In genomic region chr2:54944724-54945326, GRCh38 we compare ENCODE assay signal across 17 cellular contexts.
DNase-seq lines count a peak whose midpoint lies in the region; ATAC-seq and TF ChIP-seq lines count a peak whose summit lies in the region.
"Had no signal": no experiment of that assay in that cellular context is flagged by ENCODE, and none has a peak within 500 bp of the region (broad histone marks: within the 10 kb centered on the region; RNA-seq: fewer than 3 reads in every experiment).

No MANE protein-coding gene starts in this region.

- no peak overlapping the region for H3K4me3 ChIP-seq in Caco-2 (ENCODE audit: low read depth, low read length)
- no peak overlapping the region for H3K4me3 ChIP-seq in PC-3 (ENCODE audit: low read length)
- H3K4me3 ChIP-seq in skeletal muscle tissue (ENCODE audit: low read length in 3 of 3), result no peak overlapping the region
- H3K4me3 ChIP-seq: A549, BLaER1 had no signal

- no peaks in the 10 kb centered on the region for H3F3A ChIP-seq in PC-3 (ENCODE audit: low read length, unreplicated experiment)

- H3K9me2 ChIP-seq in PC-3 (replicated peaks; ENCODE audit: low read length), result no peaks in the 10 kb centered on the region
- H3K9me2 ChIP-seq: SK-N-SH had no signal

- H3K4me1 ChIP-seq in Caco-2 (no peaks in the 10 kb centered on the region), PC-3 (ENCODE audit: insufficient read depth, low read length) (peaks cover 16% of the 10 kb centered on the region), skeletal muscle tissue (ENCODE audit: control insufficient read depth in 3 of 3, insufficient read depth in 3 of 3, low read length in 3 of 3) (peaks cover 20 to 25% (median 25%) of the 10 kb centered on the region in 3 donors)
- H3K4me1 ChIP-seq: A549, BLaER1 had no signal

- H3K4me1 Mint-ChIP-seq in Caco-2 (ENCODE audit: low read depth, unreplicated experiment) (no peaks in the 10 kb centered on the region), immature natural killer cell (peaks cover 24 to 28% of the 10 kb centered on the region in 2 donors)

- no peaks in the 10 kb centered on the region for H3K79me2 ChIP-seq in PC-3 (ENCODE audit: low read length)

- H4K20me1 ChIP-seq in PC-3 (ENCODE audit: low read length), result no peaks in the 10 kb centered on the region
- H4K20me1 ChIP-seq: BLaER1 had no signal

- H3K4me3 Mint-ChIP-seq in Caco-2 (ENCODE audit: unreplicated experiment), result no peak overlapping the region
- no peak overlapping the region for H3K4me3 Mint-ChIP-seq in immature natural killer cell
- H3K4me3 Mint-ChIP-seq: CD8-positive, alpha-beta T cell had no signal

- H3K36me3 Mint-ChIP-seq in Caco-2 (ENCODE audit: insufficient read depth, unreplicated experiment) (peaks cover 14% of the 10 kb centered on the region), immature natural killer cell (peaks cover 0 to 3% (median 0%) of the 10 kb centered on the region in 3 donors)
- H3K36me3 Mint-ChIP-seq: CD8-positive, alpha-beta T cell had no signal

- ATAC-seq in PC-3, result no peak; the same call in 1 of the 2 replicates
- ATAC-seq: CD8-positive, alpha-beta T cell had no signal

- peak overlapping the region; percentile 41 for H3K27ac Mint-ChIP-seq in Caco-2 (ENCODE audit: unreplicated experiment)
- H3K27ac Mint-ChIP-seq in immature natural killer cell, result peak overlapping the region in 4 of 6 donors; percentile 75 to 94 (median 92)
- H3K27ac Mint-ChIP-seq: CD8-positive, alpha-beta T cell had no signal

- DNase-seq in Caco-2 (no peak), PC-3 (no peak), immature natural killer cell (no peak), cerebellar nuclear complex (lab: John Stamatoyannopoulos, UW) (no peak), NCI-H345 (lab: John Stamatoyannopoulos, UW) (no peak), T-helper 9 cell (no peak)
- no peak for DNase-seq in stimulated activated CD4-positive, alpha-beta T cell treated with anti-CD3 and anti-CD28 coated beads, Interleukin-15, amount 100 ng/mL, for 24 hours
- DNase-seq: CD8-positive, alpha-beta T cell; NCI-H1417 treated with DMSO at 0.1 percent for 48 hours; NCI-H1930; NCI-H226; NCI-H526; SHP77; SK-N-SH had no signal

- H3K4me2 ChIP-seq in PC-3 (ENCODE audit: low read length), result peak overlapping the region; percentile 36; the same call in 1 of the 2 replicates
- H3K4me2 ChIP-seq: A549, BLaER1, SK-N-SH had no signal

- no peaks in the 10 kb centered on the region for H3K9me3 ChIP-seq in Caco-2
- no peaks in the 10 kb centered on the region for H3K9me3 ChIP-seq in PC-3 (ENCODE audit: low read length)
- no peaks in the 10 kb centered on the region for H3K9me3 ChIP-seq in skeletal muscle tissue (ENCODE audit: control insufficient read depth in 3 of 3, low read length in 3 of 3)
- H3K9me3 ChIP-seq: A549, BLaER1, SK-N-SH had no signal

- H3K9ac ChIP-seq in PC-3 (ENCODE audit: low read length) (peak overlapping the region; percentile 47; the same call in 1 of the 2 replicates), skeletal muscle tissue (ENCODE audit: low read depth in 1 of 3, low read length in 3 of 3) (no peak overlapping the region)
- H3K9ac ChIP-seq: BLaER1, SK-N-SH had no signal

- H3K9me3 Mint-ChIP-seq in Caco-2 (ENCODE audit: unreplicated experiment) (no peaks in the 10 kb centered on the region), immature natural killer cell (no peaks in the 10 kb centered on the region)
- H3K9me3 Mint-ChIP-seq: CD8-positive, alpha-beta T cell had no signal

- H3K27ac ChIP-seq in PC-3 (ENCODE audit: low read length) (peak overlapping the region; percentile 86), skeletal muscle tissue (ENCODE audit: low read depth, low read length) (peak overlapping the region; percentile 92)
- H3K27ac ChIP-seq: BLaER1 had no signal

- BruUV-seq in Caco-2 (replicated peaks; lab: Mats Ljungman, UMichigan) (no TSS peak), PC-3 (replicated peaks; lab: Mats Ljungman, UMichigan) (no TSS peak)

- H3K27me3 Mint-ChIP-seq in Caco-2 (ENCODE audit: insufficient read depth, unreplicated experiment) (no peaks in the 10 kb centered on the region), immature natural killer cell (ENCODE audit: low read depth in 3 of 3) (peaks cover 0 to 2% (median 0%) of the 10 kb centered on the region in 3 donors)

- no peak for TF ChIP-seq CTCF in Caco-2 (IDR thresholded peaks at IDR 0.05; ENCODE audit: insufficient read depth in 1 of 2, low read depth in 1 of 2, low read length in 1 of 2, severe bottlenecking in 1 of 2, unreplicated experiment in 1 of 2)
- TF ChIP-seq CTCF in PC-3 (conservative IDR thresholded peaks at IDR 0.05; ENCODE audit: low read depth, low read length), result no peak

- CTCF ChIA-PET in Caco-2 (lab: Charles Lee) (no interaction called here), PC-3 (lab: Charles Lee) (no interaction called here)

- no peaks in the 10 kb centered on the region for H3K27me3 ChIP-seq in Caco-2 (replicated peaks; ENCODE audit: control insufficient read depth, insufficient read depth, low read length)
- no peaks in the 10 kb centered on the region for H3K27me3 ChIP-seq in PC-3 (ENCODE audit: low read length)
- H3K27me3 ChIP-seq in skeletal muscle tissue (ENCODE audit: control insufficient read depth in 3 of 3, insufficient read depth in 3 of 3, low read length in 3 of 3), result no peaks in the 10 kb centered on the region
- H3K27me3 ChIP-seq: BLaER1 had no signal

- H3K36me3 ChIP-seq in Caco-2 (ENCODE audit: control insufficient read depth, insufficient read depth, low read length) (no peaks in the 10 kb centered on the region), PC-3 (ENCODE audit: low read depth, low read length) (no peaks in the 10 kb centered on the region), skeletal muscle tissue (ENCODE audit: control insufficient read depth in 3 of 3, insufficient read depth in 3 of 3, low read length in 3 of 3) (no peaks in the 10 kb centered on the region)
- H3K36me3 ChIP-seq: BLaER1 had no signal

- POLR2A ChIA-PET in Caco-2 (lab: Charles Lee) (no interaction called here), PC-3 (lab: Charles Lee; ENCODE audit: unreplicated experiment) (no interaction called here)

- intact Hi-C loops in Caco-2 (cut with micrococcal nuclease; ENCODE audit: unreplicated experiment), result no loop called here
- intact Hi-C loops in PC-3 (cut with micrococcal nuclease), result no loop called here

- no peak overlapping the region for H2AFZ ChIP-seq in PC-3 (ENCODE audit: low read length)
